ENCODE assay signal across 17 cellular contexts in the genomic region with DNA sequence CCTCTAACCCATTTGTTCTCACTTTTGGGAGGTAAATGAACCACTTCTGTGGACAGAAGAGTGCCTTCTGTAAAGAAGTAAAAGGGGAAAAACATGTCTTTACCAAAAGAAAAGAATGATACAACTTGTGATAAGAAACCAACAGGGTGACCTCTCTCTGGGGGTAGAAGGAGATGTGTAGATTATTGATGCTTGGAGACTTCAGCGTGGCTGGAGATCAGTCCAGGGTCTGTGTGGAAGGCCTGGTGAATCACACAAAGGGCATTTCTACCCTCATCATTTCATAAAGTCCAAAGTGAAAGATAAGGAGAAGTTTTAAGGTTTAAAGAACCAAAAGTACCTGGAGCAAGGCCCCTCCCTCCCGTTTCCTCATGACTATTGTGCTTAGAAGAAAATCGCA.
DNase-seq lines count a peak whose midpoint lies in the region; ATAC-seq, FAIRE-seq and TF ChIP-seq lines count a peak whose summit lies in the region.
"Had no signal": no experiment of that assay in that cellular context is flagged by ENCODE, and none has a peak within 500 bp of the region (broad histone marks: within the 10 kb centered on the region; RNA-seq: fewer than 3 reads in every experiment).

No MANE protein-coding gene starts in this region.

- peak; percentile 17 for DNase-seq in T-helper 2 cell treated with Interferon-gamma antibody and Interleukin-4, amounts not matched to agents 5 μg/mL and 100 μg/mL, for 36 hours (ENCODE audit: low spot score)
- DNase-seq in T-helper 2 cell (no peak), T-helper 17 cell (no peak), choroid plexus epithelial cell (ENCODE audit: low read depth) (peak; percentile 29), small intestine (peak; percentile 49), HT-29 (ENCODE audit: low spot score) (no peak), DMS79 treated with DMSO at 0.1 percent for 48 hours (lab: John Stamatoyannopoulos, UW) (no peak)
- DNase-seq in stimulated activated naive CD4-positive, alpha-beta T cell (lab: John Stamatoyannopoulos, UW), result no peak
- DNase-seq: 8988T, NCI-H1417 treated with DMSO at 0.1 percent for 48 hours, ovary had no signal

- H3K4me3 Mint-ChIP-seq in T-helper 2 cell treated with Interferon-gamma antibody and Interleukin-4, amounts not matched to agents 5 μg/mL and 100 μg/mL, for 36 hours, result peak overlapping the region; percentile 0
- H3K4me3 Mint-ChIP-seq in T-helper 17 cell, result peak overlapping the region; percentile 28
- H3K4me3 Mint-ChIP-seq: CD14-positive monocyte, mesothelial cell of epicardium, WTC11 had no signal

- H3K36me3 Mint-ChIP-seq in T-helper 2 cell treated with Interferon-gamma antibody and Interleukin-4, amounts not matched to agents 5 μg/mL and 100 μg/mL, for 36 hours (ENCODE audit: low read depth), result peaks cover 66% of the 10 kb centered on the region
- H3K36me3 Mint-ChIP-seq in T-helper 17 cell (ENCODE audit: low read depth), result peaks cover 11% of the 10 kb centered on the region

- TF ChIP-seq CTCF in choroid plexus epithelial cell (conservative IDR thresholded peaks at IDR 0.05; ENCODE audit: low read depth, low read length), result no peak

- peaks cover 37% of the 10 kb centered on the region for H3K4me1 Mint-ChIP-seq in T-helper 2 cell treated with Interferon-gamma antibody and Interleukin-4, amounts not matched to agents 5 μg/mL and 100 μg/mL, for 36 hours (ENCODE audit: low read depth)
- H3K4me1 Mint-ChIP-seq in T-helper 17 cell, result peaks cover 59% of the 10 kb centered on the region
- H3K4me1 Mint-ChIP-seq: CD14-positive monocyte had no signal

- peak overlapping the region; percentile 75 for H3K27ac Mint-ChIP-seq in T-helper 2 cell treated with Interferon-gamma antibody and Interleukin-4, amounts not matched to agents 5 μg/mL and 100 μg/mL, for 36 hours
- peak overlapping the region; percentile 80 for H3K27ac Mint-ChIP-seq in T-helper 17 cell
- H3K27ac Mint-ChIP-seq: CD14-positive monocyte, mesothelial cell of epicardium, WTC11 had no signal

- no peak for FAIRE-seq in small intestine (lab: Jason Lieb, UNC)

- 34 to 67% (median 39%) methylated on average over 3 of the region's 3 CpGs for WGBS in small intestine, 3 donors

- H3K9me3 ChIP-seq in T-helper 17 cell (ENCODE audit: control insufficient read depth, low read length, poor library complexity, severe bottlenecking), result no peaks in the 10 kb centered on the region
- no peaks in the 10 kb centered on the region for H3K9me3 ChIP-seq in small intestine (ENCODE audit: control insufficient read depth, low read depth)
- H3K9me3 ChIP-seq: ovary had no signal

- peaks cover 24% of the 10 kb centered on the region for H3K9me3 Mint-ChIP-seq in T-helper 2 cell treated with Interferon-gamma antibody and Interleukin-4, amounts not matched to agents 5 μg/mL and 100 μg/mL, for 36 hours

- no peak for ATAC-seq in T-helper 17 cell
- ATAC-seq: gastroesophageal sphincter, WTC11 had no signal

- no peak overlapping the region for H3K27ac ChIP-seq in small intestine (ENCODE audit: low read depth in 1 of 2, low read length in 1 of 2)
- H3K27ac ChIP-seq: KMS-11, ovary had no signal

- no peak overlapping the region for H3K4me3 ChIP-seq in choroid plexus epithelial cell (ENCODE audit: low read depth, low read length)
- no peak overlapping the region for H3K4me3 ChIP-seq in small intestine (ENCODE audit: low read depth in 1 of 2, low read length in 2 of 2)
- H3K4me3 ChIP-seq: gastroesophageal sphincter, ovary, tibial nerve had no signal

- H3K27me3 ChIP-seq in small intestine (ENCODE audit: control insufficient read depth in 2 of 2, insufficient read depth in 2 of 2, low read length in 2 of 2), result no peaks in the 10 kb centered on the region
- H3K27me3 ChIP-seq: gastroesophageal sphincter, ovary, tibial nerve had no signal

- H3K36me3 ChIP-seq in small intestine (ENCODE audit: control insufficient read depth in 2 of 2, insufficient read depth in 2 of 2, low read length in 2 of 2), result peaks cover 0 to 2% of the 10 kb centered on the region in 2 donors
- H3K36me3 ChIP-seq: ovary had no signal

- H3K4me1 ChIP-seq in small intestine (ENCODE audit: control insufficient read depth in 2 of 2, insufficient read depth in 1 of 2, low read depth in 1 of 2, low read length in 1 of 2), result peaks cover 3 to 13% of the 10 kb centered on the region in 2 donors

- no peaks in the 10 kb centered on the region for H3K27me3 Mint-ChIP-seq in T-helper 2 cell treated with Interferon-gamma antibody and Interleukin-4, amounts not matched to agents 5 μg/mL and 100 μg/mL, for 36 hours (ENCODE audit: low read depth)
- no peaks in the 10 kb centered on the region for H3K27me3 Mint-ChIP-seq in T-helper 17 cell

Comparison
In these comparisons a context has a peak if more than half of its experiments do, and no peak if none do; other contexts are left out.
1. DNase-seq: peak in T-helper 2 cell treated with Interferon-gamma antibody and Interleukin-4, amounts not matched to agents 5 μg/mL and 100 μg/mL, for 36 hours (single experiment), choroid plexus epithelial cell (single experiment) and small intestine (single experiment); none in T-helper 2 cell (0 of 5), T-helper 17 cell (0 of 3), HT-29 (single experiment), DMS79 treated with DMSO at 0.1 percent for 48 hours (single experiment) and stimulated activated naive CD4-positive, alpha-beta T cell (0 of 6).